Comparison of ENCODE assay signal across 26 cellular contexts in the genomic region with DNA sequence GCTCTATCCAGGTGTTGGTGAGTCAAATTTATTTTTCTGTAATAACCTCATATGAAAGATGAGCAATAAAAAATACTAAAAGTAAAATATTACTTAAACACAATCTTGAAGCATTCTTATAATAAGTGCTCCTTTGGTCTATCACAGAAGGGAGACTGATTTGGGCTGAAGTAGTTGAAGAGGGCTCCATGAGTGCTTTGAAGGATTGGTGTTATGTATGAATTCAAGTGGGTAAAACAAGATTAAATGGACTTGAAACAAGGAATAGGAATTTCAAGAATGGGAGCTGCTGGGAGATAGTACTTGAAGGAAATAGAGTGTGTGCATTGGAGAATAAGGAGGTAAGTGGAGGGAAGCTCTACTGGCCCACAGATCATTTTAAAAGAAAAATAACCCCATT. TPM values are rescaled to one million over a fixed set of nuclear protein-coding genes. Genes with fewer than 3 reads are reported as not detected.
"Had no signal": no experiment of that assay in that cellular context is flagged by ENCODE, and none has a peak within 500 bp of the region (broad histone marks: within the 10 kb centered on the region; RNA-seq: fewer than 3 reads in every experiment).

No MANE protein-coding gene starts in this region.

- H3K36me3 ChIP-seq: MG63 had no signal

- ATAC-seq: HepG2, Panc1, PC-3 had no signal

- H3K4me3 ChIP-seq: MG63 had no signal

- H3K9ac ChIP-seq: SK-N-SH had no signal

- H3K27ac ChIP-seq: RWPE1 had no signal

- H3K4me2 ChIP-seq: SK-N-SH had no signal

- H3K27me3 ChIP-seq: MG63 had no signal

- H3K9me3 ChIP-seq: MG63, SK-N-SH had no signal

- DNase-seq: IMR-90; Karpas-422; KG1; MG63; NCI-H1092; NCI-H1105 treated with DMSO at 0.1 percent for 48 hours; NCI-H1436; NCI-H1930; NCI-H2081; NCI-H2107; NCI-H2171 treated with DMSO at 0.1 percent for 48 hours; NCI-H2227 treated with DMSO at 0.1 percent for 48 hours; NCI-H69; NCI-H774; NK-92 treated with Interleukin-12 subunit alpha and Interleukin-12 subunit beta, amount 100 ng/mL, for 24 hours; PC-3; SHP77; SK-N-SH; T-helper 1 cell had no signal

RNA-seq across cellular contexts. Expression of a gene that starts 7.3 kb away (rescaled TPM):
- total RNA-seq: HepG2, HT1080, IMR-90, NCI-H460, OCI-LY7, PC-3, SK-MEL-5 had no signal
- polyA plus RNA-seq: HepG2, IMR-90, SK-N-SH had no signal

RNA-seq across cellular contexts. Expression of a gene that starts 16.0 kb away (rescaled TPM):
- total RNA-seq: HepG2, HT1080, IMR-90, NCI-H460, OCI-LY7, PC-3, SK-MEL-5 had no signal
- polyA plus RNA-seq: IMR-90, SK-N-SH had no signal

RNA-seq across cellular contexts. Expression of a gene that starts 20.9 kb away (rescaled TPM):
- total RNA-seq: HepG2, HT1080, IMR-90, NCI-H460, OCI-LY7, PC-3, SK-MEL-5 had no signal
- polyA plus RNA-seq: HepG2, IMR-90, SK-N-SH had no signal

RNA-seq across cellular contexts. Expression of a gene that starts 32.4 kb away (rescaled TPM):
- total RNA-seq: HepG2, HT1080, IMR-90, NCI-H460, OCI-LY7, PC-3, SK-MEL-5 had no signal
- polyA plus RNA-seq: IMR-90, SK-N-SH had no signal

RNA-seq across cellular contexts. Expression of a gene that starts 53.3 kb away (rescaled TPM):
- total RNA-seq: HepG2, HT1080, IMR-90, NCI-H460, OCI-LY7, PC-3 had no signal
- polyA plus RNA-seq: HepG2, IMR-90, SK-N-SH had no signal
